8 cellular contexts compared by ENCODE assay signal in the genomic region with DNA sequence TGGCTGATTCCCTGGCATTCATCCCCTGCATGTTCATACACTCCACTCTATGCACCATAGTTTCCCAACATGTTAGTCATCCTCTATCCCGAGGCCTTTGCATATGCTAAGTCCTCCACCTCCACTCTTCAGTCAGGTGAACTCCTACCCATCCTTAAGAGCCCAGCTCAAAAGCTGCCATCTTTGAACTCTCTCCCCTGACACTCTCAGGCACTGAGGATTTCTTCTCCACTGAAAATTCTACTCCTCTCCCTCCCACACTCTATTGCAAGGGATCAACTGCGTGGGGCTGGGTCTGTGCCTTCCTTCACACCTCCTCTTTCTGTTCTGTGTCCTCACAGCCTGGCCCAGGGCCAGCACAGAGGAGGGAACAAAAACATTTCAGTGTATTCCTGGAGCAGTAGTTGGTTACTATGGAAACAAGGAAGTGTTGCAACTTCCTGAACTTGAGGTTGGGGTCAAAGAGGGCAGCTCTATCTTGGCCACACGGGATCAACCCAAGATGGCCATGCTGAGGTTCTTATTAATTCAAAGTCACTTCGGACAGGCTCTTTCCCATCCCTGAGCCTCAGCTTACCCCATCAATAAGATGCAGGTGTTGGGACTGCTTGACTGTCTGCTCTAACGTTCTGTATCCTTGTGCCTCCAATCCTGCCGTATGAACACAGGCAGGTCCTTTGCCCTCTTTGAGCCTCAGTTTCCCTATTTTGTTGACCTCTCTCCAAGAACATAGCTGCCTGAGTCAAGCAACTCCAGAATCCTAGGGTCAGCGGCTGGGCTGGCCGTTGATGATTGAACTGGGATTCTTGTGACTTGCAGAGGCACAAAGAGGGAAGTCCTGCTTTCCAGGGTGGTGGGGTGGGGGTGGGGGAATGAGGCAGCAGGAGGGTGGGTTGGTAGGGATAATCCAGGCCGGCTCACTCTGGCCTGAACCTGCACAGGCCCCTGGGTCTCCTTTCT. TPM values are rescaled to one million over a fixed set of nuclear protein-coding genes. Genes with fewer than 3 reads are reported as not detected.
A peak's percentile ranks its signal among the peaks of the same experiment; 100 is the strongest.
DNase-seq lines count a peak whose midpoint lies in the region; ATAC-seq and TF ChIP-seq lines count a peak whose summit lies in the region.

No MANE protein-coding gene starts in this region.

- DNase-seq in DMS153 treated with DMSO at 0.1 percent for 48 hours (lab: John Stamatoyannopoulos, UW; ENCODE audit: unreplicated experiment) (peak; percentile 16), HuH-7 (ENCODE audit: low spot score) (peak; percentile 45), WERI-Rb-1 (peak; percentile 45), foreskin keratinocyte (peak; percentile 68 to 72), neuronal stem cell (ENCODE audit: low spot score) (no peak)

- peak overlapping the region; percentile 55 for H3K18ac ChIP-seq in neuronal stem cell (ENCODE audit: low read length)

- H4K8ac ChIP-seq in neuronal stem cell (ENCODE audit: low read depth, low read length) = no peak overlapping the region

- peaks cover 40% of the 10 kb centered on the region for H3K79me1 ChIP-seq in neuronal stem cell (ENCODE audit: low read depth, low read length)

- H3K27ac ChIP-seq in WERI-Rb-1 (peak overlapping the region; percentile 20), foreskin keratinocyte (no peak overlapping the region), neuronal stem cell (replicated peaks; ENCODE audit: low read length) (no peak overlapping the region)

- H2AFZ ChIP-seq in neuronal stem cell (ENCODE audit: low read length) = no peak overlapping the region

- H3K27me3 ChIP-seq in WERI-Rb-1 (ENCODE audit: insufficient read depth, low read depth, severe bottlenecking) (no peaks in the 10 kb centered on the region), foreskin keratinocyte (no peaks in the 10 kb centered on the region), neuronal stem cell (ENCODE audit: control insufficient read depth in 3 of 3, insufficient read depth in 3 of 3, low read depth in 1 of 3, low read length in 3 of 3) (no peaks in the 10 kb centered on the region)

- H3K36me3 ChIP-seq in WERI-Rb-1 (no peaks in the 10 kb centered on the region), neuronal stem cell (replicated peaks in 1 of 2; ENCODE audit: control insufficient read depth in 2 of 2, insufficient read depth in 2 of 2, low read length in 2 of 2) (peaks cover 0 to 21% of the 10 kb centered on the region in 2 donors)

- no peak overlapping the region for H2BK5ac ChIP-seq in neuronal stem cell (ENCODE audit: low read length)

- H2BK12ac ChIP-seq in neuronal stem cell (ENCODE audit: low read length) = no peak overlapping the region

- H3K14ac ChIP-seq in neuronal stem cell (ENCODE audit: low read length) = no peak overlapping the region

- H3K9ac ChIP-seq in neuronal stem cell (ENCODE audit: low read depth, low read length, poor library complexity) = no peak overlapping the region

- no peak overlapping the region for H3K23ac ChIP-seq in neuronal stem cell (ENCODE audit: low read depth, low read length, poor library complexity)

- peaks cover 6% of the 10 kb centered on the region for H3K4me1 ChIP-seq in foreskin keratinocyte
- H3K4me1 ChIP-seq in neuronal stem cell (ENCODE audit: control insufficient read depth in 2 of 2, insufficient read depth in 1 of 2, low read depth in 1 of 2, low read length in 2 of 2) = peaks cover 27 to 32% of the 10 kb centered on the region in 2 donors

- WGBS in neuronal stem cell (ENCODE audit: extremely low coverage in 2 of 2, insufficient read length in 2 of 2, insufficient replicate concordance in 1 of 2), 2 donors = no CpG with 5 or more reads among the region's 9 CpGs

- no peak overlapping the region for H3K4me2 ChIP-seq in neuronal stem cell (ENCODE audit: insufficient read depth, low read length, poor library complexity, severe bottlenecking)

- H2BK15ac ChIP-seq in neuronal stem cell (ENCODE audit: low read length) = no peak overlapping the region

- no peak overlapping the region for H2AK5ac ChIP-seq in neuronal stem cell (ENCODE audit: low read depth, low read length)

- H3K9me3 ChIP-seq in WERI-Rb-1 (ENCODE audit: severe bottlenecking) = no peaks in the 10 kb centered on the region
- H3K9me3 ChIP-seq in neuronal stem cell (replicated peaks in 1 of 2; ENCODE audit: control insufficient read depth in 2 of 2, insufficient read depth in 1 of 2, low read depth in 1 of 2, low read length in 2 of 2) = no peaks in the 10 kb centered on the region

- ATAC-seq in foreskin keratinocyte (peak; percentile 78), GM21528 (IDR thresholded peaks at IDR 0.05; ENCODE audit: low FRiP score, unreplicated experiment) (no peak), GM21381 (IDR thresholded peaks at IDR 0.05; ENCODE audit: unreplicated experiment) (no peak), GM21360 (IDR thresholded peaks at IDR 0.05; ENCODE audit: unreplicated experiment) (no peak)

- no peak overlapping the region for H3K4ac ChIP-seq in neuronal stem cell (ENCODE audit: low read length)

- H3K4me3 ChIP-seq in WERI-Rb-1 (ENCODE audit: low read depth, low read length) (no peak overlapping the region), neuronal stem cell (ENCODE audit: low read length in 2 of 2) (no peak overlapping the region)

- no peak overlapping the region for H4K91ac ChIP-seq in neuronal stem cell (ENCODE audit: low read depth, low read length, poor library complexity)

- no peak for TF ChIP-seq CTCF in WERI-Rb-1 (IDR thresholded peaks at IDR 0.05; ENCODE audit: low read depth, low read length)
- no peak for TF ChIP-seq CTCF in foreskin keratinocyte (conservative IDR thresholded peaks at IDR 0.05)

- H2BK120ac ChIP-seq in neuronal stem cell (ENCODE audit: low read depth, low read length) = no peak overlapping the region

RNA-seq across cellular contexts. Expression of a gene that starts 15.5 kb away (rescaled TPM):
- 9.5 and 16.6 TPM in 2 replicates for total RNA-seq in foreskin keratinocyte
- 4.2 and 5.9 TPM in 2 replicates for polyA plus RNA-seq in foreskin keratinocyte
- 21.6 TPM for polyA plus RNA-seq in neuronal stem cell (2013, experiment 1 of 2)
- 24.3 TPM for polyA plus RNA-seq in neuronal stem cell (2013, experiment 2 of 2)
